1 cellular context compared by ENCODE assay signal in genomic region chr9:128656416-128657343, GRCh38.
TF ChIP-seq lines count a peak whose summit lies in the region.

DYNC2I2 (minus strand) TSS chr9:128656847; CDS start chr9:128656726, 121 bp downstream.

TF ChIP-seq in K562, 482 proteins besides CTCF, POLR2A, EP300 and RAD21 (continued from another document and continues in another):
- peak; percentile 99 for TF ChIP-seq ZNF609 (CRISPR knock-in tag; IDR thresholded peaks at IDR 0.05; ENCODE audit: borderline replicate concordance)
- peak; percentile 50; the same call in 1 of the 2 replicates for TF ChIP-seq MTA2 (IDR thresholded peaks at IDR 0.05; ENCODE audit: low read depth)
- TF ChIP-seq MAX (CRISPR knock-in tag; IDR thresholded peaks at IDR 0.05), result peak; percentile 93
- TF ChIP-seq PHB (CRISPR knock-in tag; IDR thresholded peaks at IDR 0.05), result 0 out of 2 replicates have a peak, but pooled peaks have one; percentile 46
- peak; percentile 55; the same call in 1 of the 2 replicates for TF ChIP-seq ZNF57 (CRISPR knock-in tag; IDR thresholded peaks at IDR 0.05)
- peak; percentile 11 to 70; a peak in 3 of 4 replicates for TF ChIP-seq TRIM24 (IDR thresholded peaks at IDR 0.05)
- TF ChIP-seq ZBTB2 (IDR thresholded peaks at IDR 0.05), result peak; percentile 99
- peak; percentile 87 for TF ChIP-seq TBP (optimal IDR thresholded peaks at IDR 0.05; ENCODE audit: low read depth, low read length)
- TF ChIP-seq TSHZ1 (CRISPR knock-in tag; IDR thresholded peaks at IDR 0.05), result peak; percentile 78; the same call in 1 of the 2 replicates
- peak; percentile 93; the same call in 1 of the 2 replicates for TF ChIP-seq FOXK1 (CRISPR knock-in tag; IDR thresholded peaks at IDR 0.05; ENCODE audit: borderline replicate concordance)
- peak; percentile 59 to 77; a peak in 2 of 4 replicates for TF ChIP-seq SRF (CRISPR knock-in tag; IDR thresholded peaks at IDR 0.05)
- peak; percentile 96 for TF ChIP-seq ZBTB26 (CRISPR knock-in tag; IDR thresholded peaks at IDR 0.05)
- no peak for TF ChIP-seq ZNF217 (CRISPR knock-in tag; IDR thresholded peaks at IDR 0.05)
- TF ChIP-seq ETV6 (IDR thresholded peaks at IDR 0.05; ENCODE audit: borderline replicate concordance in 1 of 2, low read depth in 2 of 2, low read length in 1 of 2), result peak in 1 of 2 experiments; percentile 44; a peak in 1 of 4 replicates
- no peak for TF ChIP-seq ETV6 (CRISPR knock-in tag; IDR thresholded peaks at IDR 0.05; ENCODE audit: borderline replicate concordance)
- TF ChIP-seq E2F5 (CRISPR knock-in tag; IDR thresholded peaks at IDR 0.05), result peak; percentile 98; the same call in 1 of the 2 replicates
- peak; percentile 20 to 88 for TF ChIP-seq AFF1 (IDR thresholded peaks at IDR 0.05; ENCODE audit: low read depth in 1 of 2, partially characterized antibody in 2 of 2)
- TF ChIP-seq RNF2 (IDR thresholded peaks at IDR 0.05), result peak; percentile 28
- peak; percentile 78 for TF ChIP-seq FOSL1 (tag; conservative IDR thresholded peaks at IDR 0.05)
- peak; percentile 80 for TF ChIP-seq GTF2E2 (tag; IDR thresholded peaks at IDR 0.05)
- TF ChIP-seq PHF8 (IDR thresholded peaks at IDR 0.05; ENCODE audit: borderline replicate concordance, low read length), result peak; percentile 77
- TF ChIP-seq ID3 (CRISPR knock-in tag; IDR thresholded peaks at IDR 0.05), result no peak
- TF ChIP-seq ID3 (tag; IDR thresholded peaks at IDR 0.05), result peak; percentile 98
- no peak for TF ChIP-seq RBM15 (IDR thresholded peaks at IDR 0.05; ENCODE audit: insufficient read depth, low read length)
- 0 out of 2 replicates have a peak, but pooled peaks have one; percentile 62 for TF ChIP-seq LARP7 (IDR thresholded peaks at IDR 0.05)
- TF ChIP-seq ZNF41 (CRISPR knock-in tag; conservative IDR thresholded peaks at IDR 0.05), result 0 out of 2 replicates have a peak, but pooled peaks have one; percentile 57
- TF ChIP-seq ZNF318 (IDR thresholded peaks at IDR 0.05; ENCODE audit: borderline replicate concordance in 1 of 2, low read depth in 1 of 2), result peak in 1 of 2 experiments; percentile 43; a peak in 1 of 4 replicates
